22 cellular contexts compared by ENCODE assay signal in genomic region chr10:32990811-32991210, GRCh38.
"Had no signal": no experiment of that assay in that cellular context is flagged by ENCODE, and none has a peak within 500 bp of the region (broad histone marks: within the 10 kb centered on the region; RNA-seq: fewer than 3 reads in every experiment).

No MANE protein-coding gene starts in this region.

- H3K27ac ChIP-seq: dorsolateral prefrontal cortex, hepatocyte, left ventricle myocardium inferior, lower lobe of right lung, parathyroid adenoma, psoas muscle, right lobe of liver, spleen had no signal

- H3K4me3 ChIP-seq: dorsolateral prefrontal cortex, hepatocyte, left ventricle myocardium inferior, lower lobe of right lung, psoas muscle, right lobe of liver, spleen had no signal

- H3K4me1 Mint-ChIP-seq: nephron had no signal

- H3K27me3 Mint-ChIP-seq: type B pancreatic cell had no signal

- H3K36me3 Mint-ChIP-seq: type B pancreatic cell had no signal

- H3K9me3 ChIP-seq: lower lobe of right lung, psoas muscle, right lobe of liver had no signal

- DNase-seq: cortex of kidney; dorsolateral prefrontal cortex; effector CD8-positive, alpha-beta T cell; foreskin melanocyte; head of caudate nucleus; kidney; left cardiac atrium; left ventricle myocardium inferior; lower lobe of right lung; mesenchymal stem cell; midbrain; psoas muscle; retina; right lobe of liver; spleen; stimulated activated CD4-positive, alpha-beta T cell treated with anti-CD3 and anti-CD28 coated beads, Interleukin-2, amount 100 ng/mL, for 24 hours; stimulated activated CD4-positive, alpha-beta T cell treated with anti-CD3 and anti-CD28 coated beads, Interleukin-4, amount 100 ng/mL, for 4 hours; stimulated activated naive CD4-positive, alpha-beta T cell had no signal

- H3K4me1 ChIP-seq: parathyroid adenoma, psoas muscle had no signal

- H3K9ac ChIP-seq: parathyroid adenoma had no signal

- ATAC-seq: left cardiac atrium, lower lobe of right lung, psoas muscle, right lobe of liver had no signal

- H3K4me3 Mint-ChIP-seq: nephron, type B pancreatic cell had no signal

- H2AFZ ChIP-seq: hepatocyte, parathyroid adenoma had no signal

- H3K27me3 ChIP-seq: dorsolateral prefrontal cortex, hepatocyte, right lobe of liver, spleen had no signal

- H3K27ac Mint-ChIP-seq: nephron, type B pancreatic cell had no signal

- H3K36me3 ChIP-seq: left ventricle myocardium inferior, lower lobe of right lung, right lobe of liver, spleen had no signal

- H3K4me2 ChIP-seq: hepatocyte had no signal
